ENCODE assay signal across 29 cellular contexts in the genomic region with DNA sequence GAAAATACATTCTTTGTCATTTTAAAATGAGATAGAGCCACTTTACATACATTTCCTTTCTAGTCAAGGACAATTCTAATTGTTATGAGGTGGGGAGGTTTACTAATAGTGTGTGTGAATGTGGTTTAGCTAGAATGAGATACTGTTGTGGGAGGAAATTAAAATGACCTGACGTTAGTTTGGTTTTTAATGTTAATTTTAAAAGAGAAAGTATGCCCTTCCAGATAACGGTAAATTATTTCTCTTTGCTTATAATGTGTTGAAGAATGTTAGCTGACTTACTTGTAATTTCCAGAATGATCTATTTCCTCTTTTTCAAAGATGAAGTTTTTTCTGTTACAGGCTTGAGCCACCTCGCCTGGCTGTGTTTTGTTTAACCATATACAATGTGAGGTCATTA. TPM values are rescaled to one million over a fixed set of nuclear protein-coding genes. Genes with fewer than 3 reads are reported as not detected.
DNase-seq lines count a peak whose midpoint lies in the region; ATAC-seq and TF ChIP-seq lines count a peak whose summit lies in the region.
"Had no signal": no experiment of that assay in that cellular context is flagged by ENCODE, and none has a peak within 500 bp of the region (broad histone marks: within the 10 kb centered on the region; RNA-seq: fewer than 3 reads in every experiment).

No MANE protein-coding gene starts in this region.

- no peak for ATAC-seq in central memory CD8-positive, alpha-beta T cell (replicated peaks; ENCODE audit: extremely low read depth, poor library complexity, severe bottlenecking)
- ATAC-seq in HG02970 (IDR thresholded peaks at IDR 0.05; ENCODE audit: low FRiP score, unreplicated experiment): no peak
- ATAC-seq in GM19035 (IDR thresholded peaks at IDR 0.05; ENCODE audit: unreplicated experiment): no peak
- ATAC-seq: activated T-cell treated with anti-CD3 and anti-CD28 coated beads, Interleukin-2, amount 50 U/mL, for 4 hours; CD8-positive, alpha-beta T cell; pancreas had no signal

- peaks cover 59% of the 10 kb centered on the region for H3K9me3 Mint-ChIP-seq in T-helper 2 cell treated with Interferon-gamma antibody and Interleukin-4, amounts not matched to agents 5 μg/mL and 100 μg/mL, for 36 hours
- peaks cover 23% of the 10 kb centered on the region for H3K9me3 Mint-ChIP-seq in central memory CD8-positive, alpha-beta T cell
- H3K9me3 Mint-ChIP-seq in neural progenitor cell: peaks cover 64% of the 10 kb centered on the region

- peaks cover 26% of the 10 kb centered on the region for H3K9me3 ChIP-seq in neural progenitor cell (ENCODE audit: low read depth)

- H3K9ac ChIP-seq in neural progenitor cell: no peak overlapping the region
- H3K9ac ChIP-seq: KMS-11 had no signal

- no peak overlapping the region for H3K4me2 ChIP-seq in neural progenitor cell

- H3K4me3 ChIP-seq in neural progenitor cell: no peak overlapping the region
- H3K4me3 ChIP-seq: pancreas, right atrium auricular region, tibial nerve had no signal

- no peaks in the 10 kb centered on the region for H3K4me1 ChIP-seq in neural progenitor cell
- H3K4me1 ChIP-seq: pancreas had no signal

- H3K27ac Mint-ChIP-seq in T-helper 2 cell treated with Interferon-gamma antibody and Interleukin-4, amounts not matched to agents 5 μg/mL and 100 μg/mL, for 36 hours: no peak overlapping the region
- no peak overlapping the region for H3K27ac Mint-ChIP-seq in central memory CD8-positive, alpha-beta T cell (ENCODE audit: low read depth)
- no peak overlapping the region for H3K27ac Mint-ChIP-seq in neural progenitor cell

- no peaks in the 10 kb centered on the region for H3K27me3 ChIP-seq in neural progenitor cell
- H3K27me3 ChIP-seq: pancreas, right atrium auricular region, tibial nerve had no signal

- peaks cover 25% of the 10 kb centered on the region for H3K36me3 ChIP-seq in neural progenitor cell

- peaks cover 29% of the 10 kb centered on the region for H3K4me1 Mint-ChIP-seq in T-helper 2 cell treated with Interferon-gamma antibody and Interleukin-4, amounts not matched to agents 5 μg/mL and 100 μg/mL, for 36 hours (ENCODE audit: low read depth)
- peaks cover 37% of the 10 kb centered on the region for H3K4me1 Mint-ChIP-seq in central memory CD8-positive, alpha-beta T cell
- peaks cover 4% of the 10 kb centered on the region for H3K4me1 Mint-ChIP-seq in neural progenitor cell

- DNase-seq in T-helper 2 cell treated with Interferon-gamma antibody and Interleukin-4, amounts not matched to agents 5 μg/mL and 100 μg/mL, for 36 hours (ENCODE audit: low spot score): no peak
- no peak for DNase-seq in T-helper 2 cell
- DNase-seq in MV-4-11 (lab: John Stamatoyannopoulos, UW): peak; percentile 13
- no peak for DNase-seq in central memory CD8-positive, alpha-beta T cell (ENCODE audit: low spot score in 2 of 2)
- no peak for DNase-seq in neural progenitor cell (ENCODE audit: low spot score)
- DNase-seq in AML-193 (lab: John Stamatoyannopoulos, UW): no peak
- DNase-seq: 8988T; activated CD4-positive, alpha-beta T cell treated with anti-CD3 and anti-CD28 coated beads for 48 hours; activated T-cell treated with anti-CD3 and anti-CD28 coated beads, Interleukin-2, amount 50 U/mL, for 4 hours; CD8-positive, alpha-beta T cell; DMS 273 treated with DMSO at 0.1 percent for 48 hours; HCEC 1CT; islet precursor cell; left ventricle myocardium inferior; mesendoderm; NCI-H1436; NCI-H2081 treated with DMSO at 0.1 percent for 48 hours; NCI-H748 treated with DMSO at 0.1 percent for 48 hours; pancreas; stimulated activated CD4-positive, alpha-beta T cell treated with anti-CD3 and anti-CD28 coated beads, Interleukin-1b, Interleukin-23, amount 100 ng/mL, for 48 hours had no signal

- no peak overlapping the region for H3K27ac ChIP-seq in neural progenitor cell
- H3K27ac ChIP-seq: epithelial cell of prostate, KMS-11, left ventricle myocardium inferior, pancreas, right atrium auricular region, RWPE1, tibial nerve had no signal

- H3K79me2 ChIP-seq in neural progenitor cell (ENCODE audit: low read depth): peaks cover 31% of the 10 kb centered on the region

- no peaks in the 10 kb centered on the region for H4K20me1 ChIP-seq in neural progenitor cell (ENCODE audit: low read depth)

- no peak for TF ChIP-seq CTCF in neural progenitor cell (IDR thresholded peaks at IDR 0.05)

- peaks cover 17% of the 10 kb centered on the region for H3F3A ChIP-seq in neural progenitor cell (ENCODE audit: low read depth)

- H2AFZ ChIP-seq in neural progenitor cell (replicated peaks): no peak overlapping the region

- peaks cover 39% of the 10 kb centered on the region for H3K36me3 Mint-ChIP-seq in T-helper 2 cell treated with Interferon-gamma antibody and Interleukin-4, amounts not matched to agents 5 μg/mL and 100 μg/mL, for 36 hours (ENCODE audit: low read depth)
- H3K36me3 Mint-ChIP-seq in central memory CD8-positive, alpha-beta T cell (ENCODE audit: insufficient read depth): peaks cover 31% of the 10 kb centered on the region
- peaks cover 31% of the 10 kb centered on the region for H3K36me3 Mint-ChIP-seq in neural progenitor cell

- H3K4me3 Mint-ChIP-seq in T-helper 2 cell treated with Interferon-gamma antibody and Interleukin-4, amounts not matched to agents 5 μg/mL and 100 μg/mL, for 36 hours: peak overlapping the region; percentile 34
- peak overlapping the region; percentile 97 for H3K4me3 Mint-ChIP-seq in central memory CD8-positive, alpha-beta T cell
- peak overlapping the region; percentile 15 for H3K4me3 Mint-ChIP-seq in neural progenitor cell

- H3K27me3 Mint-ChIP-seq in T-helper 2 cell treated with Interferon-gamma antibody and Interleukin-4, amounts not matched to agents 5 μg/mL and 100 μg/mL, for 36 hours (ENCODE audit: low read depth): peaks cover 2% of the 10 kb centered on the region
- H3K27me3 Mint-ChIP-seq in central memory CD8-positive, alpha-beta T cell: peaks cover 14% of the 10 kb centered on the region
- peaks cover 5% of the 10 kb centered on the region for H3K27me3 Mint-ChIP-seq in neural progenitor cell (ENCODE audit: insufficient read depth, low read depth)

RNA-seq across cellular contexts. Expression of gene TAF7, which starts 1.7 kb away (rescaled TPM):
- 121 and 157 TPM in 2 replicates for total RNA-seq in neural progenitor cell (ENCODE audit: low replicate concordance)

RNA-seq across cellular contexts. Expression of gene PCDHGA1, which starts 8.1 kb away (rescaled TPM):
- 1.0 and 1.5 TPM in 2 replicates for total RNA-seq in neural progenitor cell (ENCODE audit: low replicate concordance)

RNA-seq across cellular contexts. Expression of gene PCDHGA2, which starts 16.3 kb away (rescaled TPM):
- total RNA-seq in neural progenitor cell (ENCODE audit: low replicate concordance): 0.37 and 0.71 TPM in 2 replicates
- total RNA-seq: CD8-positive, alpha-beta T cell had no signal

RNA-seq across cellular contexts. Expression of gene SLC25A2, which starts 18.4 kb away (rescaled TPM):
- 0.22 and 0.96 TPM in 2 replicates for total RNA-seq in neural progenitor cell (ENCODE audit: low replicate concordance)
- total RNA-seq: CD8-positive, alpha-beta T cell; left ventricle myocardium inferior; right atrium auricular region; smooth muscle cell had no signal

RNA-seq across cellular contexts. Expression of gene PCDHGA3, which starts 21.4 kb away (rescaled TPM):
- total RNA-seq in neural progenitor cell (ENCODE audit: low replicate concordance): 0.34 and 0.54 TPM in 2 replicates
- total RNA-seq: activated T-cell treated with anti-CD3 and anti-CD28 coated beads, Interleukin-2, amount 50 U/mL, for 4 hours; CD8-positive, alpha-beta T cell; SK-MEL-5; smooth muscle cell had no signal

Comparison
In these comparisons a context has a peak if more than half of its experiments do, and no peak if none do; other contexts are left out.
1. H3K4me3 Mint-ChIP-seq: peak in every context shown above with its lines; median percentile 97 in central memory CD8-positive, alpha-beta T cell; 34 in T-helper 2 cell treated with Interferon-gamma antibody and Interleukin-4, amounts not matched to agents 5 μg/mL and 100 μg/mL, for 36 hours; 15 in neural progenitor cell.